In genomic region chr2:194252127-194252526, GRCh38 we compare ENCODE assay signal across 19 cellular contexts.
"Had no signal": no experiment of that assay in that cellular context is flagged by ENCODE, and none has a peak within 500 bp of the region (broad histone marks: within the 10 kb centered on the region; RNA-seq: fewer than 3 reads in every experiment).

No MANE protein-coding gene starts in this region.

- H3K9me3 ChIP-seq: lower lobe of right lung, thyroid gland, uterus had no signal

- ATAC-seq: activated CD8-positive, alpha-beta T cell treated with anti-CD3 and anti-CD28 coated beads, Interleukin-2, amount 10 ng/mL, durations not matched to agents 7 days and 5 days; lower lobe of right lung; right cardiac atrium; stimulated activated effector memory CD8-positive, alpha-beta T cell treated with anti-CD3 and anti-CD28 coated beads, Interleukin-12 subunit alpha, Interleukin-12 subunit beta, amount 100 ng/mL, for 72 hours had no signal

- H3K27ac ChIP-seq: epithelial cell of prostate, lower lobe of right lung, thyroid gland, uterus, WERI-Rb-1 had no signal

- H3K36me3 ChIP-seq: lower lobe of right lung, thyroid gland, uterus, WERI-Rb-1 had no signal

- H3K4me3 ChIP-seq: lower lobe of right lung, thyroid gland, uterus had no signal

- H3K4me1 ChIP-seq: lower lobe of right lung, thyroid gland, uterus had no signal

- DNase-seq: activated CD4-positive, alpha-beta T cell treated with anti-CD3 and anti-CD28 coated beads for 4 hours; activated CD8-positive, alpha-beta memory T cell treated with anti-CD3 and anti-CD28 coated beads, Interleukin-2, amount 50 U/mL, for 48 hours; activated CD8-positive, alpha-beta T cell treated with anti-CD3 and anti-CD28 coated beads, Interleukin-2, amount 10 ng/mL, durations not matched to agents 7 days and 5 days; activated naive CD8-positive, alpha-beta T cell treated with anti-CD3 and anti-CD28 coated beads, Interleukin-2, amount 10 ng/mL, durations not matched to agents 7 days and 5 days; central memory CD4-positive, alpha-beta T cell; cortex of kidney; effector memory CD4-positive, alpha-beta T cell; hypothalamus; immature natural killer cell; lower lobe of right lung; midbrain; naive B cell; right cardiac atrium; T1000; thyroid gland; uterus; WERI-Rb-1 had no signal
